Comparison of ENCODE assay signal across 8 cellular contexts in the genomic region with DNA sequence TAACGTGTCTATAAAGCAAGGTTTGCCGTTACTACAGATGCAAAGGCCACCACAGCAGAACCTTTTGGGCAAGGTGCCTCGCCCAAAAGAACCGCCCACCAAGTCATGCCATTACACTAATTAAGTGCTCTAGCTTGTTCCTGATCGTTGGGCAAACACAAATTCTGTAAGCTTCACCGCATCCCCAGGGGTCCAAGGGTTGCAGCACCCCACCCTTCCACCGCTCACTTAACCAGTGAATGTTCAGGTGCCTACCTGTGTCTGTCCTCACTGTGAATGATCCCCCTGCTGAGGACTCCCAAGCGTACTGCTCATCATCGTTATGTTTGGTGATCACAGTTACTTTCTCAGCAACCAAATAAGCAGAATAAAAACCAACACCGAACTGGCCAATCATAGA. TPM values are rescaled to one million over a fixed set of nuclear protein-coding genes. Genes with fewer than 3 reads are reported as not detected.
DNase-seq lines count a peak whose midpoint lies in the region; ATAC-seq and TF ChIP-seq lines count a peak whose summit lies in the region.

No MANE protein-coding gene starts in this region.

- POLR2A ChIA-PET in CD8-positive, alpha-beta T cell (lab: Charles Lee): interaction anchor here (1.6 kb wide), 1 partner anchor 11 kb away, joined by 3 read pairs; no protein-coding TSS in a partner anchor

- no peaks in the 10 kb centered on the region for H3K9me2 ChIP-seq in MM.1S (replicated peaks; ENCODE audit: insufficient read depth, low read length)

- H4K20me1 ChIP-seq in MM.1S (ENCODE audit: insufficient read depth, low read length): no peaks in the 10 kb centered on the region; the same call in 1 of the 2 replicates

- H4K91ac ChIP-seq in neuronal stem cell (ENCODE audit: low read depth, low read length, poor library complexity): no peak overlapping the region

- no peaks in the 10 kb centered on the region for H3K27me3 ChIP-seq in CD8-positive, alpha-beta T cell (ENCODE audit: insufficient read depth, low read length)
- H3K27me3 ChIP-seq in MM.1S (replicated peaks; ENCODE audit: insufficient read depth, low read length) (no peaks in the 10 kb centered on the region), neuronal stem cell (ENCODE audit: control insufficient read depth in 3 of 3, insufficient read depth in 3 of 3, low read depth in 1 of 3, low read length in 3 of 3) (no peaks in the 10 kb centered on the region)

- no peak overlapping the region for H2AK5ac ChIP-seq in neuronal stem cell (ENCODE audit: low read depth, low read length)

- H2BK120ac ChIP-seq in neuronal stem cell (ENCODE audit: low read depth, low read length): no peak overlapping the region

- TF ChIP-seq CTCF in CD8-positive, alpha-beta T cell (IDR thresholded peaks at IDR 0.05): no peak
- TF ChIP-seq CTCF in MM.1S (IDR thresholded peaks at IDR 0.05; ENCODE audit: low read length): no peak

- peaks cover 58% of the 10 kb centered on the region for H3K36me3 Mint-ChIP-seq in CD8-positive, alpha-beta T cell
- peaks cover 84% of the 10 kb centered on the region for H3K36me3 Mint-ChIP-seq in effector memory CD8-positive, alpha-beta T cell (ENCODE audit: insufficient read depth)

- H3K4me2 ChIP-seq in MM.1S (ENCODE audit: low read depth, low read length) (peak overlapping the region; percentile 74), neuronal stem cell (ENCODE audit: insufficient read depth, low read length, poor library complexity, severe bottlenecking) (peak overlapping the region; percentile 67)

- H3K23ac ChIP-seq in neuronal stem cell (ENCODE audit: low read depth, low read length, poor library complexity): no peak overlapping the region

- peak overlapping the region; percentile 99 for H3K27ac Mint-ChIP-seq in CD8-positive, alpha-beta T cell
- peak overlapping the region; percentile 72 to 89 for H3K27ac Mint-ChIP-seq in effector memory CD8-positive, alpha-beta T cell

- peak overlapping the region; percentile 97 for H3K4me3 Mint-ChIP-seq in CD8-positive, alpha-beta T cell
- H3K4me3 Mint-ChIP-seq in effector memory CD8-positive, alpha-beta T cell: peak overlapping the region; percentile 90 to 94

- no peak overlapping the region for H4K8ac ChIP-seq in neuronal stem cell (ENCODE audit: low read depth, low read length)

- H2AFZ ChIP-seq in MM.1S (ENCODE audit: low read length) (no peak overlapping the region), neuronal stem cell (ENCODE audit: low read length) (no peak overlapping the region)

- H2BK5ac ChIP-seq in neuronal stem cell (ENCODE audit: low read length): no peak overlapping the region

- H3K79me2 ChIP-seq in MM.1S (ENCODE audit: low read length): peaks cover 28% of the 10 kb centered on the region

- no peaks in the 10 kb centered on the region for H3K9me3 Mint-ChIP-seq in CD8-positive, alpha-beta T cell
- no peaks in the 10 kb centered on the region for H3K9me3 Mint-ChIP-seq in effector memory CD8-positive, alpha-beta T cell

- H3K36me3 ChIP-seq in CD8-positive, alpha-beta T cell (ENCODE audit: insufficient read depth, low read length): peaks cover 42% of the 10 kb centered on the region
- H3K36me3 ChIP-seq in MM.1S (replicated peaks; ENCODE audit: insufficient read depth, low read length): peaks cover 4% of the 10 kb centered on the region; the same call in 1 of the 2 replicates
- H3K36me3 ChIP-seq in neuronal stem cell (replicated peaks in 1 of 2; ENCODE audit: control insufficient read depth in 2 of 2, insufficient read depth in 2 of 2, low read length in 2 of 2): peaks cover 27 to 58% of the 10 kb centered on the region in 2 donors

- H3K9me3 ChIP-seq in CD8-positive, alpha-beta T cell (ENCODE audit: low read length): no peaks in the 10 kb centered on the region
- H3K9me3 ChIP-seq in MM.1S (replicated peaks; ENCODE audit: insufficient read depth, low read length) (no peaks in the 10 kb centered on the region), neuronal stem cell (replicated peaks in 1 of 2; ENCODE audit: control insufficient read depth in 2 of 2, insufficient read depth in 1 of 2, low read depth in 1 of 2, low read length in 2 of 2) (no peaks in the 10 kb centered on the region)

- ATAC-seq in CD8-positive, alpha-beta T cell: no peak
- ATAC-seq in effector memory CD8-positive, alpha-beta T cell (replicated peaks): no peak
- ATAC-seq in GM21737 (IDR thresholded peaks at IDR 0.05; ENCODE audit: unreplicated experiment) (no peak), GM19395 (IDR thresholded peaks at IDR 0.05; ENCODE audit: unreplicated experiment) (no peak)

- H2BK15ac ChIP-seq in neuronal stem cell (ENCODE audit: low read length): no peak overlapping the region

- CTCF ChIA-PET in CD8-positive, alpha-beta T cell (lab: Charles Lee): interaction anchor here (4.3 kb wide), 1 partner anchor 11 kb away, joined by 24 read pairs; no protein-coding TSS in a partner anchor

- DNase-seq in CD8-positive, alpha-beta T cell: no peak
- DNase-seq in MM.1S (no peak), neuronal stem cell (ENCODE audit: low spot score) (no peak), NAMALWA (ENCODE audit: low spot score) (no peak), GM19238 (ENCODE audit: insufficient read length, low spot score) (no peak)
- DNase-seq in effector memory CD8-positive, alpha-beta T cell: peak in 1 of 3 experiments; percentile 15

- H3K18ac ChIP-seq in neuronal stem cell (ENCODE audit: low read length): no peak overlapping the region

- H3K79me1 ChIP-seq in neuronal stem cell (ENCODE audit: low read depth, low read length): peaks cover 8% of the 10 kb centered on the region

- H3K4me1 ChIP-seq in CD8-positive, alpha-beta T cell (ENCODE audit: insufficient read depth, low read length): peaks cover 56% of the 10 kb centered on the region
- 0 out of 2 replicates have a peak, but pooled peaks cover 5% of the 10 kb centered on the region for H3K4me1 ChIP-seq in MM.1S (ENCODE audit: low read length)
- H3K4me1 ChIP-seq in neuronal stem cell (ENCODE audit: control insufficient read depth in 2 of 2, insufficient read depth in 1 of 2, low read depth in 1 of 2, low read length in 2 of 2): peaks cover 11 to 22% of the 10 kb centered on the region in 2 donors

- peaks cover 4% of the 10 kb centered on the region; the same call in 1 of the 2 replicates for H3F3A ChIP-seq in MM.1S (ENCODE audit: insufficient read depth, low read length)

- H3K4me3 ChIP-seq in CD8-positive, alpha-beta T cell (ENCODE audit: low read depth, low read length): peak overlapping the region; percentile 75
- H3K4me3 ChIP-seq in MM.1S (ENCODE audit: low read length): peak overlapping the region; percentile 67
- H3K4me3 ChIP-seq in neuronal stem cell (ENCODE audit: low read length in 2 of 2): peak overlapping the region; percentile 86 to 90

- intact Hi-C loops in CD8-positive, alpha-beta T cell (cut with DNase I, micrococcal nuclease): loop anchor here (5.0 to 10.0 kb wide), 3 partner anchors 258 to 1841 kb away; partner anchors contain the start of gene TRAF3 (in 1 of the 2)

- peak overlapping the region; percentile 96 for H3K27ac ChIP-seq in CD8-positive, alpha-beta T cell (ENCODE audit: low read depth, low read length)
- no peak overlapping the region for H3K27ac ChIP-seq in MM.1S (ENCODE audit: low read length)
- H3K27ac ChIP-seq in neuronal stem cell (replicated peaks; ENCODE audit: low read length): no peak overlapping the region

- H3K4ac ChIP-seq in neuronal stem cell (ENCODE audit: low read length): no peak overlapping the region

- no peaks in the 10 kb centered on the region for H3K27me3 Mint-ChIP-seq in CD8-positive, alpha-beta T cell (ENCODE audit: low read depth)
- H3K27me3 Mint-ChIP-seq in effector memory CD8-positive, alpha-beta T cell: no peaks in the 10 kb centered on the region

- H3K14ac ChIP-seq in neuronal stem cell (ENCODE audit: low read length): no peak overlapping the region

- H3K4me1 Mint-ChIP-seq in CD8-positive, alpha-beta T cell (ENCODE audit: low read depth): peaks cover 74% of the 10 kb centered on the region
- H3K4me1 Mint-ChIP-seq in effector memory CD8-positive, alpha-beta T cell (ENCODE audit: low read depth in 2 of 2): peaks cover 62 to 75% of the 10 kb centered on the region in 2 donors

- H3K9ac ChIP-seq in MM.1S (ENCODE audit: low read length) (peak overlapping the region; percentile 65; the same call in 1 of the 2 replicates), neuronal stem cell (ENCODE audit: low read depth, low read length, poor library complexity) (peak overlapping the region; percentile 76)

- WGBS in neuronal stem cell (ENCODE audit: extremely low coverage in 2 of 2, insufficient read length in 2 of 2, insufficient replicate concordance in 1 of 2), 2 donors: no CpG with 5 or more reads among the region's 10 CpGs

- no peak overlapping the region for H2BK12ac ChIP-seq in neuronal stem cell (ENCODE audit: low read length)

RNA-seq across cellular contexts. Expression of gene HSP90AA1, which starts 1.3 kb away (rescaled TPM):
- 100 to 1,000 TPM; 532 to 539 TPM for total RNA-seq in CD8-positive, alpha-beta T cell
- 653 TPM for polyA plus RNA-seq in neuronal stem cell (2013, experiment 1 of 2)
- polyA plus RNA-seq in neuronal stem cell (2013, experiment 2 of 2): 672 TPM

RNA-seq across cellular contexts. Expression of gene WDR20, which starts 54.2 kb away (rescaled TPM):
- total RNA-seq in CD8-positive, alpha-beta T cell: 10 to 100 TPM; 40.8 to 46.3 TPM
- 12.6 TPM for polyA plus RNA-seq in neuronal stem cell (2013, experiment 1 of 2)
- 13.0 TPM for polyA plus RNA-seq in neuronal stem cell (2013, experiment 2 of 2)
